Comparison of ENCODE assay signal across 18 cellular contexts in the genomic region with DNA sequence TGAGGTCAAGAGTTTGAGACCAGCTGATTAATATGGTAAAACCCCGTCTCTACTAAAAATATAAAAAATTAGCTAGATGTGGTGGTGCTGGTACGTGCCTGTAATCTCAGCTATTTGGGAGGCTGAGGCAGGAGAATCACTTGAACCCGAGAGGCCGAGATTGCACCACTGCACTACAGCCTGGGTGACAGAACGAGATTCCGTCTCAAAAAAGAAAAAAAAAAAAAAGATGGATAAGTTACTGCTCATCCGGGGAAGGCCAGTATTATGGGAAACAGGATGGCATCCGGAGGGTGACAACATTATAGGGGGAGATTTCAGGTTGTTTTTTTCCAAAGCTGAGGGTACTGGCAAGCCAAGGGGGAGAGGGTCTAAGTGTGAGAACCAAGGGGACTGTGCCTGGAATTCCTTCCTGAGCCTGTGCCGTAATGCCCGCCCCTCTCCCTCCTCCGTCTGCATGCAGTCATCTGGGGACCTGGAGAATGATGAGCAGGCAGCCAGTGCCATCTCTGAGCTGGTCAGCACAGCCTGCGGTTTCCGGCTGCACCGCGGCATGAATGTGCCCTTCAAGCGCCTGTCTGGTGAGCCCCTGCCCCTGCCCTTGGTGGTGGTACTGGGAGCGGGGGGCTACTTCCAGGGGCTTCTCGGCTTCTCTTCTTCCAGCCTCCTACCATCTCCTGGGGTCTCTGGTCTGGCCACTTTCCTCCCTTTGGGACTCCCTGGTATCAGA. TPM values are rescaled to one million over a fixed set of nuclear protein-coding genes. Genes with fewer than 3 reads are reported as not detected.
DNase-seq lines count a peak whose midpoint lies in the region; ATAC-seq, FAIRE-seq and TF ChIP-seq lines count a peak whose summit lies in the region.
"Had no signal": no experiment of that assay in that cellular context is flagged by ENCODE, and none has a peak within 500 bp of the region (broad histone marks: within the 10 kb centered on the region; RNA-seq: fewer than 3 reads in every experiment).

No MANE protein-coding gene starts in this region.

- H3K4me3 ChIP-seq in K562 (no peak overlapping the region), small intestine (ENCODE audit: low read depth in 1 of 2, low read length in 2 of 2) (no peak overlapping the region), HAP-1 (no peak overlapping the region), MM.1S (ENCODE audit: low read length) (no peak overlapping the region)
- H3K4me3 ChIP-seq: pancreas, SJCRH30, upper lobe of right lung had no signal

- TF ChIP-seq RAD21 in K562 (CRISPR knock-in tag; conservative IDR thresholded peaks at IDR 0.05 in 1 of 2, IDR thresholded peaks at IDR 0.05 in 1 of 2), result no peak

- H3K27ac Mint-ChIP-seq in activated T-cell treated with anti-CD3 and anti-CD28 coated beads, Interleukin-2, amount 50 U/mL, for 24 hours, result peak overlapping the region; percentile 80

- H3K9me2 ChIP-seq in MM.1S (replicated peaks; ENCODE audit: insufficient read depth, low read length), result no peaks in the 10 kb centered on the region

- H3K27me3 Mint-ChIP-seq in activated T-cell treated with anti-CD3 and anti-CD28 coated beads, Interleukin-2, amount 50 U/mL, for 24 hours, result no peaks in the 10 kb centered on the region

- TF ChIP-seq CTCF in K562 (IDR thresholded peaks at IDR 0.05 in 2 of 3, conservative IDR thresholded peaks at IDR 0.05 in 1 of 3; ENCODE audit: insufficient read depth in 2 of 3, low read depth in 1 of 3, low read length in 3 of 3), result no peak
- TF ChIP-seq CTCF in MM.1S (IDR thresholded peaks at IDR 0.05; ENCODE audit: low read length), result no peak

- peaks cover 63% of the 10 kb centered on the region for H3K4me1 Mint-ChIP-seq in activated T-cell treated with anti-CD3 and anti-CD28 coated beads, Interleukin-2, amount 50 U/mL, for 24 hours (ENCODE audit: low read depth)

- no peak overlapping the region for H2AFZ ChIP-seq in K562 (ENCODE audit: low read depth, low read length)
- H2AFZ ChIP-seq in MM.1S (ENCODE audit: low read length), result no peak overlapping the region

- no peak for ATAC-seq in K562
- ATAC-seq: pancreas, upper lobe of right lung had no signal

- H3K27ac ChIP-seq in K562 (ENCODE audit: extremely low read depth, low read depth, low read length) (no peak overlapping the region), small intestine (ENCODE audit: low read depth in 1 of 2, low read length in 1 of 2) (peak overlapping the region; percentile 79 to 91), MM.1S (ENCODE audit: low read length) (no peak overlapping the region)
- H3K27ac ChIP-seq: brain microvascular endothelial cell, pancreas, SJCRH30, upper lobe of right lung had no signal

- WGBS in K562 (ENCODE audit: insufficient coverage, low coverage, missing lambda C conversion rate), result 93% methylated on average over 14 of the region's 18 CpGs
- WGBS in small intestine, 3 donors, result 85 to 93% (median 91%) methylated on average over 18 of the region's 18 CpGs

- no peak for FAIRE-seq in K562 (lab: Jason Lieb, UNC)
- FAIRE-seq in small intestine (lab: Jason Lieb, UNC), result no peak
- FAIRE-seq: islet of Langerhans, pancreas had no signal

- BruUV-seq in K562 (replicated peaks; lab: Mats Ljungman, UMichigan), result no TSS peak

- no peak for DNase-seq in activated T-cell treated with anti-CD3 and anti-CD28 coated beads, Interleukin-2, amount 50 U/mL, for 24 hours
- no peak for DNase-seq in activated T-cell treated with anti-CD3 and anti-CD28 coated beads, Interleukin-2, amount 50 U/mL, for 48 hours
- DNase-seq in K562 (ENCODE audit: extremely low read depth in 1 of 4, low spot score in 3 of 4) (no peak), small intestine (no peak), NCI-H524 treated with DMSO at 0.1 percent for 48 hours (lab: John Stamatoyannopoulos, UW) (no peak), HAP-1 (ENCODE audit: low spot score in 2 of 2) (no peak), MM.1S (no peak)
- DNase-seq: activated CD4-positive, alpha-beta T cell treated with anti-CD3 and anti-CD28 coated beads, Interleukin-2, amount 50 U/mL, for 48 hours; brain microvascular endothelial cell; head of caudate nucleus; NCI-H1417 treated with DMSO at 0.1 percent for 48 hours; NCI-H2227 treated with DMSO at 0.1 percent for 48 hours; SJCRH30; stimulated activated naive CD4-positive, alpha-beta T cell; upper lobe of right lung had no signal

- CTCF ChIA-PET in K562 (lab: Yijun Ruan, JAX; ENCODE audit: low intra/inter-chr PET ratio), result no interaction called here

- peaks cover 43% of the 10 kb centered on the region for H3K79me2 ChIP-seq in K562 (ENCODE audit: control insufficient read depth, insufficient read depth, low read length)
- H3K79me2 ChIP-seq in MM.1S (ENCODE audit: low read length), result peaks cover 42% of the 10 kb centered on the region

- no peak for TF ChIP-seq EP300 in K562 (IDR thresholded peaks at IDR 0.05; ENCODE audit: low read length)

- H4K20me1 ChIP-seq in K562 (replicated peaks; ENCODE audit: control insufficient read depth, insufficient read depth, low read length), result peaks cover 10% of the 10 kb centered on the region
- H4K20me1 ChIP-seq in MM.1S (ENCODE audit: insufficient read depth, low read length), result no peaks in the 10 kb centered on the region

- no peaks in the 10 kb centered on the region for H3K9me3 Mint-ChIP-seq in activated T-cell treated with anti-CD3 and anti-CD28 coated beads, Interleukin-2, amount 50 U/mL, for 24 hours

- H3K9me1 ChIP-seq in K562 (ENCODE audit: control insufficient read depth, insufficient read depth, low read length), result no peaks in the 10 kb centered on the region

- in situ Hi-C loops in K562 (cut with MboI), result no loop called here
- in situ Hi-C loops in HAP-1 (cut with MboI; ENCODE audit: low sequenced_read_pairs), result no loop called here

- H3K9ac ChIP-seq in K562 (ENCODE audit: insufficient read depth in 1 of 2, low read depth in 2 of 2, low read length in 2 of 2), result peak overlapping the region in 1 of 2 experiments; percentile 83; a peak in 2 of 4 replicates
- H3K9ac ChIP-seq in MM.1S (ENCODE audit: low read length), result no peak overlapping the region

- H3K36me3 ChIP-seq in K562 (ENCODE audit: control insufficient read depth, insufficient read depth, low read length), result peaks cover 64% of the 10 kb centered on the region
- peaks cover 3 to 5% of the 10 kb centered on the region in 2 donors for H3K36me3 ChIP-seq in small intestine (ENCODE audit: control insufficient read depth in 2 of 2, insufficient read depth in 2 of 2, low read length in 2 of 2)
- peaks cover 59% of the 10 kb centered on the region for H3K36me3 ChIP-seq in HAP-1 (replicated peaks)
- H3K36me3 ChIP-seq in MM.1S (replicated peaks; ENCODE audit: insufficient read depth, low read length), result no peaks in the 10 kb centered on the region
- H3K36me3 ChIP-seq: pancreas had no signal

- peak; percentile 30; the same call in 1 of the 2 replicates for TF ChIP-seq POLR2A in K562 (conservative IDR thresholded peaks at IDR 0.05)

- H3K27me3 ChIP-seq in K562 (ENCODE audit: control insufficient read depth in 2 of 2, insufficient read depth in 2 of 2, low read length in 2 of 2), result no peaks in the 10 kb centered on the region
- H3K27me3 ChIP-seq in small intestine (ENCODE audit: control insufficient read depth in 2 of 2, insufficient read depth in 2 of 2, low read length in 2 of 2), result no peaks in the 10 kb centered on the region
- no peaks in the 10 kb centered on the region for H3K27me3 ChIP-seq in HAP-1 (ENCODE audit: low read depth)
- no peaks in the 10 kb centered on the region for H3K27me3 ChIP-seq in MM.1S (replicated peaks; ENCODE audit: insufficient read depth, low read length)
- H3K27me3 ChIP-seq: brain microvascular endothelial cell, pancreas, SJCRH30, upper lobe of right lung had no signal

- peaks cover 31 to 75% of the 10 kb centered on the region in 2 experiments for H3K4me1 ChIP-seq in K562 (replicated peaks in 1 of 2; ENCODE audit: control insufficient read depth in 2 of 2, insufficient read depth in 2 of 2, low read length in 2 of 2)
- peaks cover 5 to 8% of the 10 kb centered on the region in 2 donors for H3K4me1 ChIP-seq in small intestine (ENCODE audit: control insufficient read depth in 2 of 2, insufficient read depth in 1 of 2, low read depth in 1 of 2, low read length in 1 of 2)
- H3K4me1 ChIP-seq in HAP-1, result peaks cover 18% of the 10 kb centered on the region
- peaks cover 16% of the 10 kb centered on the region for H3K4me1 ChIP-seq in MM.1S (ENCODE audit: low read length)

- peaks cover 17% of the 10 kb centered on the region for H3F3A ChIP-seq in MM.1S (ENCODE audit: insufficient read depth, low read length)

- H3K4me2 ChIP-seq in K562 (ENCODE audit: insufficient read depth, low read length) (no peak overlapping the region), MM.1S (ENCODE audit: low read depth, low read length) (no peak overlapping the region)

- POLR2A ChIA-PET in K562 (lab: Yijun Ruan, JAX), result interaction anchor here (0.8 kb wide), 1 partner anchor 24 kb away, joined by 6 read pairs; the partner anchor contains the start of gene GPC2

- H3K9me3 ChIP-seq in K562 (replicated peaks; ENCODE audit: control insufficient read depth, insufficient read depth, low read depth, low read length), result no peaks in the 10 kb centered on the region
- no peaks in the 10 kb centered on the region for H3K9me3 ChIP-seq in small intestine (ENCODE audit: control insufficient read depth, low read depth)
- H3K9me3 ChIP-seq in HAP-1, result no peaks in the 10 kb centered on the region
- H3K9me3 ChIP-seq in MM.1S (replicated peaks; ENCODE audit: insufficient read depth, low read length), result no peaks in the 10 kb centered on the region
- H3K9me3 ChIP-seq: pancreas, SJCRH30, upper lobe of right lung had no signal

- no peak overlapping the region for H3K4me3 Mint-ChIP-seq in activated T-cell treated with anti-CD3 and anti-CD28 coated beads, Interleukin-2, amount 50 U/mL, for 24 hours

- intact Hi-C loops in K562 (cut with micrococcal nuclease), result no loop called here

- H3K36me3 Mint-ChIP-seq in activated T-cell treated with anti-CD3 and anti-CD28 coated beads, Interleukin-2, amount 50 U/mL, for 24 hours (ENCODE audit: low read depth), result peaks cover 79% of the 10 kb centered on the region

RNA-seq across cellular contexts. Expression of gene LAMTOR4, which starts 4.4 kb away (rescaled TPM):
- 223 TPM for polyA plus RNA-seq in PFSK-1 (2012; ENCODE audit: insufficient read length, low read depth)
- 44.1 and 100 TPM in 2 replicates for total RNA-seq in K562 (2011; cell fraction: chromatin; rRNA removed; ENCODE audit: low replicate concordance)
- total RNA-seq in K562 (2011; cell fraction: nucleolus; rRNA removed), result 87.9 and 91.2 TPM in 2 replicates
- 91.3 and 109 TPM in 2 replicates for total RNA-seq in K562 (2011; cell fraction: nucleoplasm; rRNA removed)
- total RNA-seq in K562 (2014; rRNA removed), result 231 and 275 TPM in 2 replicates
- 52.6 and 79.6 TPM in 2 replicates for total RNA-seq in K562 (2014; rRNA removed; fragmentation: Illumina TruSeq; extraction: Trizol)
- 139 and 152 TPM in 2 replicates for total RNA-seq in K562 (2015; rRNA removed; fragmentation: Illumina TruSeq; extraction: Trizol)
- 183 and 195 TPM in 2 replicates for total RNA-seq in K562 (2021)
- polyA plus RNA-seq in K562 (2011; rRNA removed), result 154 and 162 TPM in 2 replicates
- 371 and 576 TPM in 2 replicates for polyA plus RNA-seq in K562 (2011; cell fraction: cytosol; rRNA removed)
- polyA plus RNA-seq in K562 (2011; cell fraction: nucleus; rRNA removed), result 164 and 218 TPM in 2 replicates
- polyA plus RNA-seq in K562 (2012), result 237 and 248 TPM in 2 replicates
- polyA plus RNA-seq in K562 (2014; fragmentation: Illumina TruSeq; extraction: Trizol), result 114 and 145 TPM in 2 replicates
- 100 to 1,000 TPM; 206 to 314 TPM for polyA plus RNA-seq in K562 (2014; fragmentation: Nextera tagmentation; extraction: Ambion mirVana)
- 299 and 307 TPM in 2 replicates for polyA plus RNA-seq in K562 (2014; rRNA removed)
- polyA minus RNA-seq in K562 (2011; rRNA and poly(A)+ RNA removed), result 21.6 and 37.2 TPM in 2 replicates
- 32.1 and 32.2 TPM in 2 replicates for polyA minus RNA-seq in K562 (2011; cell fraction: cytosol; rRNA and poly(A)+ RNA removed)
- polyA minus RNA-seq in K562 (2011; cell fraction: nucleus; rRNA and poly(A)+ RNA removed), result 19.7 and 21.4 TPM in 2 replicates
- polyA plus RNA-seq in small intestine, result 100 to 1,000 TPM; 218 to 370 (median 226) TPM

RNA-seq across cellular contexts. Expression of gene TRAPPC14, which starts 5.4 kb away (rescaled TPM):
- 15.9 TPM for polyA plus RNA-seq in PFSK-1 (2012; ENCODE audit: insufficient read length, low read depth)
- total RNA-seq in K562 (2011; cell fraction: chromatin; rRNA removed; ENCODE audit: low replicate concordance), result 86.1 and 225 TPM in 2 replicates
- total RNA-seq in K562 (2011; cell fraction: nucleolus; rRNA removed), result 123 and 132 TPM in 2 replicates
- total RNA-seq in K562 (2011; cell fraction: nucleoplasm; rRNA removed), result 95.7 and 101 TPM in 2 replicates
- total RNA-seq in K562 (2014; rRNA removed) (25.6 and 27.1 TPM in 2 replicates), K562 (2014; rRNA removed; fragmentation: Illumina TruSeq; extraction: Trizol) (7.6 and 9.9 TPM in 2 replicates), K562 (2015; rRNA removed; fragmentation: Illumina TruSeq; extraction: Trizol) (17.4 and 18.2 TPM in 2 replicates), K562 (2021) (38.2 and 45.9 TPM in 2 replicates)
- polyA plus RNA-seq in K562 (2011; rRNA removed) (5.4 and 12.1 TPM in 2 replicates), K562 (2014; fragmentation: Illumina TruSeq; extraction: Trizol) (20.5 and 29.3 TPM in 2 replicates), K562 (2014; fragmentation: Nextera tagmentation; extraction: Ambion mirVana) (under 1 TPM; 0.42 to 0.55 TPM), K562 (2014; rRNA removed) (27.9 and 43.8 TPM in 2 replicates), small intestine (10 to 100 TPM; 16.7 to 28.0 (median 25.1) TPM)
- 7.4 and 10.1 TPM in 2 replicates for polyA plus RNA-seq in K562 (2011; cell fraction: cytosol; rRNA removed)
- 91.6 and 168 TPM in 2 replicates for polyA plus RNA-seq in K562 (2011; cell fraction: nucleus; rRNA removed)
- polyA plus RNA-seq in K562 (2012), result 26.9 and 43.9 TPM in 2 replicates
- polyA minus RNA-seq in K562 (2011; rRNA and poly(A)+ RNA removed), result 4.9 and 6.1 TPM in 2 replicates
- polyA minus RNA-seq in K562 (2011; cell fraction: cytosol; rRNA and poly(A)+ RNA removed), result 6.9 and 7.9 TPM in 2 replicates
- 41.7 and 45.6 TPM in 2 replicates for polyA minus RNA-seq in K562 (2011; cell fraction: nucleus; rRNA and poly(A)+ RNA removed)

RNA-seq across cellular contexts. Expression of gene GAL3ST4, which starts 15.3 kb away (rescaled TPM):
- polyA plus RNA-seq in PFSK-1 (2012; ENCODE audit: insufficient read length, low read depth), result 1.5 TPM
- 1.3 and 3.7 TPM in 2 replicates for total RNA-seq in K562 (2011; cell fraction: chromatin; rRNA removed; ENCODE audit: low replicate concordance)
- 2.1 and 2.2 TPM in 2 replicates for total RNA-seq in K562 (2011; cell fraction: nucleolus; rRNA removed)
- total RNA-seq in K562 (2011; cell fraction: nucleoplasm; rRNA removed), result 1.8 and 2.9 TPM in 2 replicates
- total RNA-seq in K562 (2014; rRNA removed) (0.05 and 0.37 TPM in 2 replicates), K562 (2014; rRNA removed; fragmentation: Illumina TruSeq; extraction: Trizol) (0.16 and 0.18 TPM in 2 replicates), K562 (2015; rRNA removed; fragmentation: Illumina TruSeq; extraction: Trizol) (0.25 and 0.41 TPM in 2 replicates), K562 (2021) (0.54 and 1.0 TPM in 2 replicates)
- polyA plus RNA-seq in K562 (2011; rRNA removed) (0.60 and 1.7 TPM in 2 replicates), K562 (2014; fragmentation: Illumina TruSeq; extraction: Trizol) (0.96 and 1.2 TPM in 2 replicates), K562 (2014; fragmentation: Nextera tagmentation; extraction: Ambion mirVana) (under 1 TPM; 0.15 to 0.18 TPM), K562 (2014; rRNA removed) (0.88 and 0.98 TPM in 2 replicates), small intestine (1 to 10 TPM in 1 of 3 donors, under 1 TPM in 1, not detected in 1; 0.67 to 1.2 TPM)
- polyA plus RNA-seq in K562 (2011; cell fraction: cytosol; rRNA removed), result 1.5 and 2.0 TPM in 2 replicates
- polyA plus RNA-seq in K562 (2011; cell fraction: nucleus; rRNA removed), result 4.9 and 6.0 TPM in 2 replicates
- polyA plus RNA-seq in K562 (2012), result 1.1 and 2.6 TPM in 2 replicates
- polyA minus RNA-seq in K562 (2011; rRNA and poly(A)+ RNA removed), result 0.28 and 0.57 TPM in 2 replicates
- 0.91 TPM in 1 of 2 replicates, not detected in the other for polyA minus RNA-seq in K562 (2011; cell fraction: cytosol; rRNA and poly(A)+ RNA removed)
- polyA minus RNA-seq in K562 (2011; cell fraction: nucleus; rRNA and poly(A)+ RNA removed), result 0.13 and 0.44 TPM in 2 replicates

RNA-seq across cellular contexts. Expression of gene GPC2, which starts 24.1 kb away (rescaled TPM):
- 6.2 TPM for polyA plus RNA-seq in PFSK-1 (2012; ENCODE audit: insufficient read length, low read depth)
- total RNA-seq in K562 (2011; cell fraction: chromatin; rRNA removed; ENCODE audit: low replicate concordance), result 6.5 and 21.7 TPM in 2 replicates
- total RNA-seq in K562 (2011; cell fraction: nucleolus; rRNA removed), result 15.8 and 17.7 TPM in 2 replicates
- total RNA-seq in K562 (2011; cell fraction: nucleoplasm; rRNA removed), result 10.9 and 11.9 TPM in 2 replicates
- 1.7 and 3.2 TPM in 2 replicates for total RNA-seq in K562 (2014; rRNA removed)
- 0.83 and 1.1 TPM in 2 replicates for total RNA-seq in K562 (2014; rRNA removed; fragmentation: Illumina TruSeq; extraction: Trizol)
- 1.1 and 1.3 TPM in 2 replicates for total RNA-seq in K562 (2015; rRNA removed; fragmentation: Illumina TruSeq; extraction: Trizol)
- total RNA-seq in K562 (2021), result 4.7 and 5.1 TPM in 2 replicates
- polyA plus RNA-seq in K562 (2011; rRNA removed), result 1.5 and 3.7 TPM in 2 replicates
- polyA plus RNA-seq in K562 (2011; cell fraction: cytosol; rRNA removed), result 3.8 and 4.6 TPM in 2 replicates
- polyA plus RNA-seq in K562 (2011; cell fraction: nucleus; rRNA removed), result 21.7 and 28.4 TPM in 2 replicates
- polyA plus RNA-seq in K562 (2012), result 2.0 and 5.0 TPM in 2 replicates
- polyA plus RNA-seq in K562 (2014; fragmentation: Illumina TruSeq; extraction: Trizol), result 1.3 and 1.7 TPM in 2 replicates
- under 1 TPM in 1 of 2 experiments, not detected in 1; 0.06 TPM for polyA plus RNA-seq in K562 (2014; fragmentation: Nextera tagmentation; extraction: Ambion mirVana)
- polyA plus RNA-seq in K562 (2014; rRNA removed), result 7.2 and 7.7 TPM in 2 replicates
- 1.4 and 1.6 TPM in 2 replicates for polyA minus RNA-seq in K562 (2011; rRNA and poly(A)+ RNA removed)
- 0.86 and 2.5 TPM in 2 replicates for polyA minus RNA-seq in K562 (2011; cell fraction: cytosol; rRNA and poly(A)+ RNA removed)
- 9.3 and 10.2 TPM in 2 replicates for polyA minus RNA-seq in K562 (2011; cell fraction: nucleus; rRNA and poly(A)+ RNA removed)
- under 1 TPM in 1 of 3 donors, not detected in 2; 0.94 TPM for polyA plus RNA-seq in small intestine

RNA-seq across cellular contexts. Expression of gene STAG3, which starts 24.6 kb away (rescaled TPM):
- 0.72 TPM for polyA plus RNA-seq in PFSK-1 (2012; ENCODE audit: insufficient read length, low read depth)
- 12.2 and 23.8 TPM in 2 replicates for total RNA-seq in K562 (2011; cell fraction: chromatin; rRNA removed; ENCODE audit: low replicate concordance)
- total RNA-seq in K562 (2011; cell fraction: nucleolus; rRNA removed), result 10.3 and 11.0 TPM in 2 replicates
- total RNA-seq in K562 (2011; cell fraction: nucleoplasm; rRNA removed), result 9.9 and 10.9 TPM in 2 replicates
- total RNA-seq in K562 (2014; rRNA removed), result 0.54 and 2.1 TPM in 2 replicates
- 0.96 and 1.7 TPM in 2 replicates for total RNA-seq in K562 (2014; rRNA removed; fragmentation: Illumina TruSeq; extraction: Trizol)
- total RNA-seq in K562 (2015; rRNA removed; fragmentation: Illumina TruSeq; extraction: Trizol), result 1.3 and 2.5 TPM in 2 replicates
- total RNA-seq in K562 (2021), result 1.7 and 2.5 TPM in 2 replicates
- 2.4 and 5.1 TPM in 2 replicates for polyA plus RNA-seq in K562 (2011; rRNA removed)
- polyA plus RNA-seq in K562 (2011; cell fraction: cytosol; rRNA removed), result 1.5 and 3.0 TPM in 2 replicates
- polyA plus RNA-seq in K562 (2011; cell fraction: nucleus; rRNA removed), result 11.9 and 21.5 TPM in 2 replicates
- 4.9 and 11.1 TPM in 2 replicates for polyA plus RNA-seq in K562 (2012)
- polyA plus RNA-seq in K562 (2014; fragmentation: Illumina TruSeq; extraction: Trizol), result 1.3 and 1.6 TPM in 2 replicates
- 1 to 10 TPM; 1.2 to 2.3 TPM for polyA plus RNA-seq in K562 (2014; fragmentation: Nextera tagmentation; extraction: Ambion mirVana)
- polyA plus RNA-seq in K562 (2014; rRNA removed), result 1.3 and 1.9 TPM in 2 replicates
- polyA minus RNA-seq in K562 (2011; rRNA and poly(A)+ RNA removed), result 2.1 and 3.9 TPM in 2 replicates
- 1.6 and 2.0 TPM in 2 replicates for polyA minus RNA-seq in K562 (2011; cell fraction: cytosol; rRNA and poly(A)+ RNA removed)
- polyA minus RNA-seq in K562 (2011; cell fraction: nucleus; rRNA and poly(A)+ RNA removed), result 3.2 and 6.4 TPM in 2 replicates
- polyA plus RNA-seq in small intestine, result 1 to 10 TPM in 1 of 3 donors, under 1 TPM in 1, not detected in 1; 0.81 to 3.6 TPM

Comparison
In these comparisons a context has a peak if more than half of its experiments do, and no peak if none do; other contexts are left out.
1. H3K27ac ChIP-seq: peak in small intestine (2 of 2); none in K562 (single experiment) and MM.1S (single experiment).